27 cellular contexts compared by ENCODE assay signal in the genomic region with DNA sequence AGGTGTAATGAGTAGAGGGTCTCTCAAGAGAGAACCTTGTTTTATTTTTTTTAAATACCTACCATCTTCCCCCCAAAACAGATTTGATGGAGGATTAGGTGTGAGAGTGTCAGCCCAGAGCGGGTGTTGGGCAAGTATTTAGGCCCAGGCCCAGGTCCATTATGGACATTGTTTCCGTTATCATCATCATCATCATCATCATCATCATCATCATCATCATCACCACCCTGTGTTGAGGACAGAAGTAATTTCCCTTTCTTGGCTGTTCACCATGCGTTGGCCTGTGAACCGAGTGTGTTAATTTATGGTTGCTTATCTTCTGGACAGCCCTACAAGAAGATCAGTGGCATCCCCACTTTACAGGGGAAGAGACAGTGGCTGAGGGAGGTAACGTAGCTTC. TPM values are rescaled to one million over a fixed set of nuclear protein-coding genes. Genes with fewer than 3 reads are reported as not detected.
DNase-seq lines count a peak whose midpoint lies in the region; ATAC-seq and TF ChIP-seq lines count a peak whose summit lies in the region.
"Had no signal": no experiment of that assay in that cellular context is flagged by ENCODE, and none has a peak within 500 bp of the region (broad histone marks: within the 10 kb centered on the region; RNA-seq: fewer than 3 reads in every experiment).

No MANE protein-coding gene starts in this region.

- no peaks in the 10 kb centered on the region for H3K27me3 Mint-ChIP-seq in activated CD8-positive, alpha-beta memory T cell treated with anti-CD3 and anti-CD28 coated beads, Interleukin-2, amount 10 ng/mL, durations not matched to agents 7 days and 5 days
- no peaks in the 10 kb centered on the region for H3K27me3 Mint-ChIP-seq in CD4-positive, CD25-positive, alpha-beta regulatory T cell
- H3K27me3 Mint-ChIP-seq: CD4-positive, alpha-beta memory T cell had no signal

- TF ChIP-seq POLR2A in esophagus muscularis mucosa (IDR thresholded peaks at IDR 0.05; ENCODE audit: low read depth) (no peak), erythroblast (IDR thresholded peaks at IDR 0.05; ENCODE audit: low read length) (no peak)

- H3K9me3 ChIP-seq in CD4-positive, CD25-positive, alpha-beta regulatory T cell (ENCODE audit: control insufficient read depth in 2 of 2, low read length in 2 of 2): no peaks in the 10 kb centered on the region
- H3K9me3 ChIP-seq in HEK293 (ENCODE audit: control insufficient read depth, insufficient read depth, low read depth, low read length) (no peaks in the 10 kb centered on the region), esophagus muscularis mucosa (no peaks in the 10 kb centered on the region)
- H3K9me3 ChIP-seq: A549, BE2C, Caco-2 had no signal

- H3K4me1 Mint-ChIP-seq in activated CD8-positive, alpha-beta memory T cell treated with anti-CD3 and anti-CD28 coated beads, Interleukin-2, amount 10 ng/mL, durations not matched to agents 7 days and 5 days: peaks cover 19% of the 10 kb centered on the region
- peaks cover 25 to 51% (median 37%) of the 10 kb centered on the region in 4 donors for H3K4me1 Mint-ChIP-seq in CD4-positive, CD25-positive, alpha-beta regulatory T cell
- H3K4me1 Mint-ChIP-seq: CD14-positive monocyte, GM23338, H9 had no signal

- no peak overlapping the region for H3K27ac Mint-ChIP-seq in activated CD8-positive, alpha-beta memory T cell treated with anti-CD3 and anti-CD28 coated beads, Interleukin-2, amount 10 ng/mL, durations not matched to agents 7 days and 5 days
- peak overlapping the region in 2 of 3 donors; percentile 18 to 57 for H3K27ac Mint-ChIP-seq in CD4-positive, CD25-positive, alpha-beta regulatory T cell
- H3K27ac Mint-ChIP-seq: CD4-positive, alpha-beta memory T cell; GM23338; H9; HFFc6 had no signal

- peak; percentile 18 for DNase-seq in activated CD8-positive, alpha-beta memory T cell treated with anti-CD3 and anti-CD28 coated beads, Interleukin-2, amount 10 ng/mL, durations not matched to agents 7 days and 5 days
- no peak for DNase-seq in activated CD8-positive, alpha-beta memory T cell treated with anti-CD3 and anti-CD28 coated beads for 24 hours
- DNase-seq in CD4-positive, CD25-positive, alpha-beta regulatory T cell: no peak
- peak; percentile 34 for DNase-seq in esophagus muscularis mucosa (ENCODE audit: extremely low spot score)
- DNase-seq in GM13977 (ENCODE audit: low spot score): no peak
- no peak for DNase-seq in erythroblast (lab: John Stamatoyannopoulos, UW)
- DNase-seq: 8988T; ACHN; AML-193; BE2C; Caco-2; CD4-positive, alpha-beta memory T cell; DMS153; DMS79; EL; GDM1; H9; HFFc6 had no signal

- ATAC-seq in activated CD8-positive, alpha-beta memory T cell treated with anti-CD3 and anti-CD28 coated beads, Interleukin-2, amount 10 ng/mL, durations not matched to agents 7 days and 5 days: no peak
- no peak for ATAC-seq in CD4-positive, CD25-positive, alpha-beta regulatory T cell (ENCODE audit: low read depth in 2 of 2)
- no peak for ATAC-seq in HG02759 (IDR thresholded peaks at IDR 0.05; ENCODE audit: unreplicated experiment)
- ATAC-seq: A549, GM12878, GM23338, HCT116 had no signal

- POLR2A ChIA-PET in HEK293 (lab: Yijun Ruan, JAX): interaction anchor here (1.2 kb wide), 1 partner anchor 38 kb away, joined by 4 read pairs; no protein-coding TSS in a partner anchor

- H3K4me3 Mint-ChIP-seq in activated CD8-positive, alpha-beta memory T cell treated with anti-CD3 and anti-CD28 coated beads, Interleukin-2, amount 10 ng/mL, durations not matched to agents 7 days and 5 days: no peak overlapping the region
- no peak overlapping the region for H3K4me3 Mint-ChIP-seq in CD4-positive, CD25-positive, alpha-beta regulatory T cell
- H3K4me3 Mint-ChIP-seq: CD14-positive monocyte; CD4-positive, alpha-beta memory T cell; GM23338; H9; HFFc6 had no signal

- H3K27me3 ChIP-seq in CD4-positive, CD25-positive, alpha-beta regulatory T cell (ENCODE audit: control insufficient read depth, insufficient read depth, low read length): no peaks in the 10 kb centered on the region
- no peaks in the 10 kb centered on the region for H3K27me3 ChIP-seq in esophagus muscularis mucosa
- H3K27me3 ChIP-seq: BE2C; BLaER1 treated with 17β-estradiol and CSF1 and Interleukin-3, amounts not matched to agents 10 nM and 100 nM had no signal

- intact Hi-C loops in esophagus muscularis mucosa (cut with DNase I): no loop called here

- no peak overlapping the region for H3K27ac ChIP-seq in CD4-positive, CD25-positive, alpha-beta regulatory T cell (ENCODE audit: insufficient read depth, low read length, poor library complexity, severe bottlenecking)
- H3K27ac ChIP-seq in HEK293 (ENCODE audit: extremely low read depth, low read depth, low read length): no peak overlapping the region
- no peak overlapping the region for H3K27ac ChIP-seq in esophagus muscularis mucosa (replicated peaks in 1 of 4)
- H3K27ac ChIP-seq: A549; BLaER1 treated with 17β-estradiol and CSF1 and Interleukin-3, amounts not matched to agents 10 nM and 100 nM had no signal

- no peaks in the 10 kb centered on the region for H3K9me3 Mint-ChIP-seq in activated CD8-positive, alpha-beta memory T cell treated with anti-CD3 and anti-CD28 coated beads, Interleukin-2, amount 10 ng/mL, durations not matched to agents 7 days and 5 days (ENCODE audit: low read depth)
- no peaks in the 10 kb centered on the region for H3K9me3 Mint-ChIP-seq in CD4-positive, CD25-positive, alpha-beta regulatory T cell
- H3K9me3 Mint-ChIP-seq: CD14-positive monocyte, GM23338, H9, HFFc6 had no signal

- CTCF ChIA-PET in activated CD8-positive, alpha-beta memory T cell treated with anti-CD3 and anti-CD28 coated beads, Interleukin-2, amount 10 ng/mL, durations not matched to agents 7 days and 5 days (lab: Charles Lee): no interaction called here
- CTCF ChIA-PET in HEK293 (lab: Yijun Ruan, JAX): no interaction called here

- H3K4me1 ChIP-seq in CD4-positive, CD25-positive, alpha-beta regulatory T cell (ENCODE audit: control insufficient read depth, insufficient read depth, low read length, poor library complexity, severe bottlenecking): no peaks in the 10 kb centered on the region
- H3K4me1 ChIP-seq in HEK293 (ENCODE audit: control insufficient read depth, insufficient read depth, low read length) (no peaks in the 10 kb centered on the region), esophagus muscularis mucosa (peaks cover 0 to 7% (median 0%) of the 10 kb centered on the region in 4 donors)
- H3K4me1 ChIP-seq: BE2C had no signal

- H3K36me3 Mint-ChIP-seq in activated CD8-positive, alpha-beta memory T cell treated with anti-CD3 and anti-CD28 coated beads, Interleukin-2, amount 10 ng/mL, durations not matched to agents 7 days and 5 days: peaks cover 57% of the 10 kb centered on the region
- peaks cover 58% of the 10 kb centered on the region for H3K36me3 Mint-ChIP-seq in CD4-positive, CD25-positive, alpha-beta regulatory T cell

- 91% methylated on average over 5 of the region's 5 CpGs for WGBS in esophagus muscularis mucosa

- no peak for TF ChIP-seq EP300 in esophagus muscularis mucosa (IDR thresholded peaks at IDR 0.05)

- H3K36me3 ChIP-seq in CD4-positive, CD25-positive, alpha-beta regulatory T cell (ENCODE audit: control insufficient read depth, insufficient read depth, low read length): peaks cover 54% of the 10 kb centered on the region
- H3K36me3 ChIP-seq in HEK293 (ENCODE audit: control insufficient read depth in 2 of 2, insufficient read depth in 1 of 2, low read length in 2 of 2) (peaks cover 19 to 41% of the 10 kb centered on the region in 2 experiments), esophagus muscularis mucosa (peaks cover 12 to 63% (median 34%) of the 10 kb centered on the region in 4 donors)
- H3K36me3 ChIP-seq: BE2C had no signal

- no peak overlapping the region for H3K4me3 ChIP-seq in CD4-positive, CD25-positive, alpha-beta regulatory T cell (ENCODE audit: low read depth, low read length)
- H3K4me3 ChIP-seq in HEK293 (ENCODE audit: low read depth, low read length): no peak overlapping the region
- no peak overlapping the region for H3K4me3 ChIP-seq in esophagus muscularis mucosa
- H3K4me3 ChIP-seq: A549; BLaER1 treated with 17β-estradiol and CSF1 and Interleukin-3, amounts not matched to agents 10 nM and 100 nM; GM12878; GM23338 had no signal

- in situ Hi-C loops in GM13977 (cut with MboI; ENCODE audit: low pct_unique_long_range_greater_than_20kb, low sequenced_read_pairs, unreplicated experiment): no loop called here

- TF ChIP-seq CTCF in HEK293 (tag by site-specific recombination; IDR thresholded peaks at IDR 0.05): no peak
- no peak for TF ChIP-seq CTCF in esophagus muscularis mucosa (IDR thresholded peaks at IDR 0.05)
- TF ChIP-seq CTCF in GM13977 (IDR thresholded peaks at IDR 0.05; ENCODE audit: extremely low read depth, insufficient read depth, missing control alignments): no peak

TF ChIP-seq in HEK293, 187 proteins besides CTCF, POLR2A, EP300 and RAD21 (continues in another document):
- TF ChIP-seq ZNF473 (tag by site-specific recombination; IDR thresholded peaks at IDR 0.05): no peak
- no peak for TF ChIP-seq MEIS1 (CRISPR knock-in tag; IDR thresholded peaks at IDR 0.05; ENCODE audit: borderline replicate concordance)
- no peak for TF ChIP-seq ZEB2 (tag by site-specific recombination; IDR thresholded peaks at IDR 0.05)

RNA-seq across cellular contexts. Expression of a gene that starts 28.6 kb away (rescaled TPM):
- 100 to 1,000 TPM; 146 to 147 TPM for total RNA-seq in activated CD8-positive, alpha-beta memory T cell treated with anti-CD3 and anti-CD28 coated beads, Interleukin-2, amount 10 ng/mL, durations not matched to agents 7 days and 5 days
- total RNA-seq in CD4-positive, CD25-positive, alpha-beta regulatory T cell: 114 TPM
- 100 to 1,000 TPM; 151 to 202 (median 160) TPM for polyA plus RNA-seq in CD4-positive, CD25-positive, alpha-beta regulatory T cell
- total RNA-seq in esophagus muscularis mucosa: 10 to 100 TPM; 65.4 to 91.5 (median 73.4) TPM

RNA-seq across cellular contexts. Expression of a gene that starts 37.8 kb away (rescaled TPM):
- under 1 TPM; 0.45 to 0.55 TPM for total RNA-seq in activated CD8-positive, alpha-beta memory T cell treated with anti-CD3 and anti-CD28 coated beads, Interleukin-2, amount 10 ng/mL, durations not matched to agents 7 days and 5 days
- not detected for total RNA-seq in CD4-positive, CD25-positive, alpha-beta regulatory T cell
- not detected for polyA plus RNA-seq in CD4-positive, CD25-positive, alpha-beta regulatory T cell
- 1 to 10 TPM in 2 of 4 donors, under 1 TPM in 2; 0.71 to 2.1 (median 1.2) TPM for total RNA-seq in esophagus muscularis mucosa
- total RNA-seq: CD4-positive, alpha-beta memory T cell; GM12878; HFFc6 had no signal
- polyA plus RNA-seq: CD14-positive monocyte; CD4-positive, alpha-beta memory T cell had no signal

RNA-seq across cellular contexts. Expression of a gene that starts 56.3 kb away (rescaled TPM):
- not detected for total RNA-seq in activated CD8-positive, alpha-beta memory T cell treated with anti-CD3 and anti-CD28 coated beads, Interleukin-2, amount 10 ng/mL, durations not matched to agents 7 days and 5 days
- 0.39 TPM for total RNA-seq in CD4-positive, CD25-positive, alpha-beta regulatory T cell
- not detected for polyA plus RNA-seq in CD4-positive, CD25-positive, alpha-beta regulatory T cell
- under 1 TPM in 2 of 4 donors, not detected in 2; 0.17 to 0.52 TPM for total RNA-seq in esophagus muscularis mucosa
- total RNA-seq: Caco-2, GM12878, GM23338, H4, HFFc6 had no signal
- polyA plus RNA-seq: CD14-positive monocyte, GM23338 had no signal

Comparison
In these comparisons a context has a peak if more than half of its experiments do, and no peak if none do; other contexts are left out.
1. DNase-seq: peak in activated CD8-positive, alpha-beta memory T cell treated with anti-CD3 and anti-CD28 coated beads, Interleukin-2, amount 10 ng/mL, durations not matched to agents 7 days and 5 days (single experiment) and esophagus muscularis mucosa (single experiment); none in activated CD8-positive, alpha-beta memory T cell treated with anti-CD3 and anti-CD28 coated beads for 24 hours (single experiment), CD4-positive, CD25-positive, alpha-beta regulatory T cell (0 of 3), GM13977 (single experiment) and erythroblast (0 of 2).